In the genomic region with DNA sequence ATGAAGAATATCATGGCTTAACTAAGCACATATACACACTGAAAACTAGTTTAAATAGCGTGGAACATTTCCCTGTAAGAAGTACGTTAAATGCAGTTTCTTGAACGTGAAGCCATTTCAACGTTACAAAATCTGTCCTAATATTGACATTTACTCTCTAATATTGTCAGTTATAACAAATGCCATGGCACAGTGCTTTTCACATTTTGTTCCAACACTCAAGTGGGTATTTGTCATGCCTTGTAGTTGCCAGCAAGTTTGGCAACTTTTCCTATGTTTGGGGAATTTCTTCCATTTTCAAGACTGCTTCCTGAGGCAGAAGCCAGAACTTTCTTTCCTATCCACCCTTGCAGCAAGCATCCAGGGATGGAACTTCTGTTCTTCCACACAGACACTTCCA, we compare ENCODE assay signal across 22 cellular contexts.
"Had no signal": no experiment of that assay in that cellular context is flagged by ENCODE, and none has a peak within 500 bp of the region (broad histone marks: within the 10 kb centered on the region; RNA-seq: fewer than 3 reads in every experiment).

No MANE protein-coding gene starts in this region.

- DNase-seq: cerebellar nuclear complex; cortex of kidney; effector memory CD8-positive, alpha-beta T cell; esophagus squamous epithelium; gastrocnemius medialis; head of caudate nucleus; pancreas; right lobe of liver; small intestine; stimulated activated CD4-positive, alpha-beta T cell treated with anti-CD3 and anti-CD28 coated beads, Interleukin-15, amount 100 ng/mL, for 24 hours; stimulated activated CD4-positive, alpha-beta T cell treated with anti-CD3 and anti-CD28 coated beads, Interleukin-2, amount 100 ng/mL, for 48 hours; stimulated activated CD8-positive, alpha-beta memory T cell treated with anti-CD3 and anti-CD28 coated beads, Interleukin-4, amount 100 ng/mL, for 48 hours; stimulated activated naive CD4-positive, alpha-beta T cell treated with Interleukin-2 at 50 U/mL for 16 hours; stomach; tibial artery; uterus had no signal

- H3K4me3 Mint-ChIP-seq: effector memory CD8-positive, alpha-beta T cell; memory B cell; natural killer cell treated with Interleukin-12 subunit alpha and Interleukin-12 subunit beta and Interleukin-15 and Interleukin-18, amount 100 ng/mL, for 72 hours; type B pancreatic cell had no signal

- H3K27me3 ChIP-seq: neutrophil, pancreas, right lobe of liver, stomach, tibial artery, uterus had no signal

- H3K9me3 Mint-ChIP-seq: memory B cell; natural killer cell treated with Interleukin-12 subunit alpha and Interleukin-12 subunit beta and Interleukin-15 and Interleukin-18, amount 100 ng/mL, for 72 hours; type B pancreatic cell had no signal

- H3K36me3 ChIP-seq: esophagus squamous epithelium, gastrocnemius medialis, neutrophil, pancreas, right lobe of liver, stomach, tibial artery, uterus had no signal

- H3K36me3 Mint-ChIP-seq: natural killer cell treated with Interleukin-12 subunit alpha and Interleukin-12 subunit beta and Interleukin-15 and Interleukin-18, amount 100 ng/mL, for 72 hours had no signal

- ATAC-seq: effector memory CD8-positive, alpha-beta T cell; gastrocnemius medialis; left lobe of liver; natural killer cell treated with Interleukin-12 subunit alpha and Interleukin-12 subunit beta and Interleukin-15 and Interleukin-18, amount 100 ng/mL, for 72 hours; pancreas; right lobe of liver had no signal

- H3K27ac ChIP-seq: esophagus squamous epithelium, gastrocnemius medialis, neutrophil, pancreas, right lobe of liver, stomach, tibial artery, uterus had no signal

- H3K9me3 ChIP-seq: gastrocnemius medialis, neutrophil, pancreas, right lobe of liver, stomach, tibial artery, uterus had no signal

- H3K27ac Mint-ChIP-seq: effector memory CD8-positive, alpha-beta T cell; memory B cell; natural killer cell treated with Interleukin-12 subunit alpha and Interleukin-12 subunit beta and Interleukin-15 and Interleukin-18, amount 100 ng/mL, for 72 hours; type B pancreatic cell had no signal

- H3K4me3 ChIP-seq: esophagus squamous epithelium, gastrocnemius medialis, lung, pancreas, right lobe of liver, stomach, tibial artery, uterus had no signal
